Comparison of ENCODE assay signal across 1 cellular context in genomic region chr19:14440049-14440448, GRCh38.
A peak's percentile ranks its signal among the peaks of the same experiment; 100 is the strongest.
TF ChIP-seq lines count a peak whose summit lies in the region.

No MANE protein-coding gene starts in this region.

TF ChIP-seq in K562, 482 proteins besides CTCF, POLR2A, EP300 and RAD21 (continued from another document and continues in another):
- TF ChIP-seq TCF7 (IDR thresholded peaks at IDR 0.05; ENCODE audit: borderline replicate concordance) (no peak), NUFIP1 (IDR thresholded peaks at IDR 0.05; ENCODE audit: partially characterized antibody) (no peak), ZNF274 (IDR thresholded peaks at IDR 0.05; ENCODE audit: borderline replicate concordance, low read depth, low read length) (no peak), SP2 (IDR thresholded peaks at IDR 0.05; ENCODE audit: extremely low read depth, low read depth, low read length, poor library complexity, severe bottlenecking) (no peak), CTCFL (IDR thresholded peaks at IDR 0.05; ENCODE audit: borderline replicate concordance, insufficient read depth, low read depth, low read length, poor library complexity, severe bottlenecking) (no peak), FOXK2 (conservative IDR thresholded peaks at IDR 0.05 in 1 of 2, IDR thresholded peaks at IDR 0.05 in 1 of 2; ENCODE audit: low read depth in 2 of 2) (0 out of 4 replicates have a peak, but pooled peaks of 1 of the 2 experiments have one; percentile 20), BRF1 (IDR thresholded peaks at IDR 0.05; ENCODE audit: borderline replicate concordance, extremely low read depth, insufficient read length) (no peak), KLF13 (tag; IDR thresholded peaks at IDR 0.05; ENCODE audit: borderline replicate concordance, low read depth) (0 out of 2 replicates have a peak, but pooled peaks have one; percentile 47), MEF2D (tag; conservative IDR thresholded peaks at IDR 0.05; ENCODE audit: low read depth) (no peak; the same call in 1 of the 2 replicates), PURB (CRISPR knock-in tag; IDR thresholded peaks at IDR 0.05; ENCODE audit: low read depth) (no peak), SIN3A (IDR thresholded peaks at IDR 0.05; ENCODE audit: borderline replicate concordance in 2 of 2, control insufficient read depth in 1 of 2, low read depth in 2 of 2, low read length in 2 of 2) (peak in 1 of 2 experiments; percentile 53; a peak in 1 of 4 replicates), IRF1 (CRISPR knock-in tag; IDR thresholded peaks at IDR 0.05; ENCODE audit: borderline replicate concordance) (no peak), ZBTB34 (CRISPR knock-in tag; IDR thresholded peaks at IDR 0.05) (no peak), E2F8 (IDR thresholded peaks at IDR 0.05; ENCODE audit: low read depth, partially characterized antibody) (peak; percentile 51), RHOXF2B (CRISPR knock-in tag; conservative IDR thresholded peaks at IDR 0.05) (no peak), KDM4B (IDR thresholded peaks at IDR 0.05; ENCODE audit: borderline replicate concordance in 2 of 2, low read depth in 1 of 2) (peak in 1 of 2 experiments; percentile 42; a peak in 1 of 4 replicates), POLR3G (IDR thresholded peaks at IDR 0.05; ENCODE audit: extremely low read depth, insufficient read length, insufficient replicate concordance) (no peak), FOSL1 (tag; conservative IDR thresholded peaks at IDR 0.05) (no peak), E2F5 (CRISPR knock-in tag; IDR thresholded peaks at IDR 0.05) (no peak), RBM17 (IDR thresholded peaks at IDR 0.05; ENCODE audit: borderline replicate concordance, low read depth, low read length) (no peak), HOMEZ (CRISPR knock-in tag; IDR thresholded peaks at IDR 0.05) (no peak), ZNF174 (CRISPR knock-in tag; IDR thresholded peaks at IDR 0.05) (no peak), TOE1 (IDR thresholded peaks at IDR 0.05; ENCODE audit: borderline replicate concordance) (no peak), TOE1 (CRISPR knock-in tag; IDR thresholded peaks at IDR 0.05; ENCODE audit: borderline replicate concordance, low read depth) (no peak), ZNF583 (CRISPR knock-in tag; IDR thresholded peaks at IDR 0.05) (peak; percentile 44; the same call in 1 of the 2 replicates), CCNT2 (IDR thresholded peaks at IDR 0.05; ENCODE audit: borderline replicate concordance, extremely low read depth, insufficient read length, low read depth, low read length) (no peak), SREBF2 (CRISPR knock-in tag; IDR thresholded peaks at IDR 0.05) (no peak), TARDBP (IDR thresholded peaks at IDR 0.05) (0 out of 2 replicates have a peak, but pooled peaks have one; percentile 38), RB1 (IDR thresholded peaks at IDR 0.05; ENCODE audit: low read depth) (0 out of 2 replicates have a peak, but pooled peaks have one; percentile 29), BRD4 (IDR thresholded peaks at IDR 0.05) (no peak), SETDB1 (IDR thresholded peaks at IDR 0.05; ENCODE audit: low read length) (no peak), RFX5 (IDR thresholded peaks at IDR 0.05; ENCODE audit: low read depth, low read length) (no peak)
- TF ChIP-seq, protein P1, sequence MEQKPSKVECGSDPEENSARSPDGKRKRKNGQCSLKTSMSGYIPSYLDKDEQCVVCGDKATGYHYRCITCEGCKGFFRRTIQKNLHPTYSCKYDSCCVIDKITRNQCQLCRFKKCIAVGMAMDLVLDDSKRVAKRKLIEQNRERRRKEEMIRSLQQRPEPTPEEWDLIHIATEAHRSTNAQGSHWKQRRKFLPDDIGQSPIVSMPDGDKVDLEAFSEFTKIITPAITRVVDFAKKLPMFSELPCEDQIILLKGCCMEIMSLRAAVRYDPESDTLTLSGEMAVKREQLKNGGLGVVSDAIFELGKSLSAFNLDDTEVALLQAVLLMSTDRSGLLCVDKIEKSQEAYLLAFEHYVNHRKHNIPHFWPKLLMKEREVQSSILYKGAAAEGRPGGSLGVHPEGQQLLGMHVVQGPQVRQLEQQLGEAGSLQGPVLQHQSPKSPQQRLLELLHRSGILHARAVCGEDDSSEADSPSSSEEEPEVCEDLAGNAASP (IDR thresholded peaks at IDR 0.05): no peak
- TF ChIP-seq, protein P2, sequence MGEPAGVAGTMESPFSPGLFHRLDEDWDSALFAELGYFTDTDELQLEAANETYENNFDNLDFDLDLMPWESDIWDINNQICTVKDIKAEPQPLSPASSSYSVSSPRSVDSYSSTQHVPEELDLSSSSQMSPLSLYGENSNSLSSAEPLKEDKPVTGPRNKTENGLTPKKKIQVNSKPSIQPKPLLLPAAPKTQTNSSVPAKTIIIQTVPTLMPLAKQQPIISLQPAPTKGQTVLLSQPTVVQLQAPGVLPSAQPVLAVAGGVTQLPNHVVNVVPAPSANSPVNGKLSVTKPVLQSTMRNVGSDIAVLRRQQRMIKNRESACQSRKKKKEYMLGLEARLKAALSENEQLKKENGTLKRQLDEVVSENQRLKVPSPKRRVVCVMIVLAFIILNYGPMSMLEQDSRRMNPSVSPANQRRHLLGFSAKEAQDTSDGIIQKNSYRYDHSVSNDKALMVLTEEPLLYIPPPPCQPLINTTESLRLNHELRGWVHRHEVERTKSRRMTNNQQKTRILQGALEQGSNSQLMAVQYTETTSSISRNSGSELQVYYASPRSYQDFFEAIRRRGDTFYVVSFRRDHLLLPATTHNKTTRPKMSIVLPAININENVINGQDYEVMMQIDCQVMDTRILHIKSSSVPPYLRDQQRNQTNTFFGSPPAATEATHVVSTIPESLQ (CRISPR knock-in tag; IDR thresholded peaks at IDR 0.05): no peak
- TF ChIP-seq, protein P3, sequence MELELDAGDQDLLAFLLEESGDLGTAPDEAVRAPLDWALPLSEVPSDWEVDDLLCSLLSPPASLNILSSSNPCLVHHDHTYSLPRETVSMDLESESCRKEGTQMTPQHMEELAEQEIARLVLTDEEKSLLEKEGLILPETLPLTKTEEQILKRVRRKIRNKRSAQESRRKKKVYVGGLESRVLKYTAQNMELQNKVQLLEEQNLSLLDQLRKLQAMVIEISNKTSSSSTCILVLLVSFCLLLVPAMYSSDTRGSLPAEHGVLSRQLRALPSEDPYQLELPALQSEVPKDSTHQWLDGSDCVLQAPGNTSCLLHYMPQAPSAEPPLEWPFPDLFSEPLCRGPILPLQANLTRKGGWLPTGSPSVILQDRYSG (tag; conservative IDR thresholded peaks at IDR 0.05; ENCODE audit: low read depth): peak; percentile 87
- TF ChIP-seq, protein P4, sequence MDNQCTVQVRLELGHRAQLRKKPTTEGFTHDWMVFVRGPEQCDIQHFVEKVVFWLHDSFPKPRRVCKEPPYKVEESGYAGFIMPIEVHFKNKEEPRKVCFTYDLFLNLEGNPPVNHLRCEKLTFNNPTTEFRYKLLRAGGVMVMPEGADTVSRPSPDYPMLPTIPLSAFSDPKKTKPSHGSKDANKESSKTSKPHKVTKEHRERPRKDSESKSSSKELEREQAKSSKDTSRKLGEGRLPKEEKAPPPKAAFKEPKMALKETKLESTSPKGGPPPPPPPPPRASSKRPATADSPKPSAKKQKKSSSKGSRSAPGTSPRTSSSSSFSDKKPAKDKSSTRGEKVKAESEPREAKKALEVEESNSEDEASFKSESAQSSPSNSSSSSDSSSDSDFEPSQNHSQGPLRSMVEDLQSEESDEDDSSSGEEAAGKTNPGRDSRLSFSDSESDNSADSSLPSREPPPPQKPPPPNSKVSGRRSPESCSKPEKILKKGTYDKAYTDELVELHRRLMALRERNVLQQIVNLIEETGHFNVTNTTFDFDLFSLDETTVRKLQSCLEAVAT (IDR thresholded peaks at IDR 0.05): no peak
- TF ChIP-seq, protein P5, sequence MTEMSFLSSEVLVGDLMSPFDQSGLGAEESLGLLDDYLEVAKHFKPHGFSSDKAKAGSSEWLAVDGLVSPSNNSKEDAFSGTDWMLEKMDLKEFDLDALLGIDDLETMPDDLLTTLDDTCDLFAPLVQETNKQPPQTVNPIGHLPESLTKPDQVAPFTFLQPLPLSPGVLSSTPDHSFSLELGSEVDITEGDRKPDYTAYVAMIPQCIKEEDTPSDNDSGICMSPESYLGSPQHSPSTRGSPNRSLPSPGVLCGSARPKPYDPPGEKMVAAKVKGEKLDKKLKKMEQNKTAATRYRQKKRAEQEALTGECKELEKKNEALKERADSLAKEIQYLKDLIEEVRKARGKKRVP (CRISPR knock-in tag; IDR thresholded peaks at IDR 0.05): 0 out of 2 replicates have a peak, but pooled peaks have one; percentile 35
- TF ChIP-seq, protein P6, sequence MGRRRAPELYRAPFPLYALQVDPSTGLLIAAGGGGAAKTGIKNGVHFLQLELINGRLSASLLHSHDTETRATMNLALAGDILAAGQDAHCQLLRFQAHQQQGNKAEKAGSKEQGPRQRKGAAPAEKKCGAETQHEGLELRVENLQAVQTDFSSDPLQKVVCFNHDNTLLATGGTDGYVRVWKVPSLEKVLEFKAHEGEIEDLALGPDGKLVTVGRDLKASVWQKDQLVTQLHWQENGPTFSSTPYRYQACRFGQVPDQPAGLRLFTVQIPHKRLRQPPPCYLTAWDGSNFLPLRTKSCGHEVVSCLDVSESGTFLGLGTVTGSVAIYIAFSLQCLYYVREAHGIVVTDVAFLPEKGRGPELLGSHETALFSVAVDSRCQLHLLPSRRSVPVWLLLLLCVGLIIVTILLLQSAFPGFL (CRISPR knock-in tag; IDR thresholded peaks at IDR 0.05): no peak
- TF ChIP-seq, protein P7, sequence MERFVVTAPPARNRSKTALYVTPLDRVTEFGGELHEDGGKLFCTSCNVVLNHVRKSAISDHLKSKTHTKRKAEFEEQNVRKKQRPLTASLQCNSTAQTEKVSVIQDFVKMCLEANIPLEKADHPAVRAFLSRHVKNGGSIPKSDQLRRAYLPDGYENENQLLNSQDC (CRISPR knock-in tag; IDR thresholded peaks at IDR 0.05): no peak
